Comparison of ENCODE assay signal across 17 cellular contexts in the genomic region with DNA sequence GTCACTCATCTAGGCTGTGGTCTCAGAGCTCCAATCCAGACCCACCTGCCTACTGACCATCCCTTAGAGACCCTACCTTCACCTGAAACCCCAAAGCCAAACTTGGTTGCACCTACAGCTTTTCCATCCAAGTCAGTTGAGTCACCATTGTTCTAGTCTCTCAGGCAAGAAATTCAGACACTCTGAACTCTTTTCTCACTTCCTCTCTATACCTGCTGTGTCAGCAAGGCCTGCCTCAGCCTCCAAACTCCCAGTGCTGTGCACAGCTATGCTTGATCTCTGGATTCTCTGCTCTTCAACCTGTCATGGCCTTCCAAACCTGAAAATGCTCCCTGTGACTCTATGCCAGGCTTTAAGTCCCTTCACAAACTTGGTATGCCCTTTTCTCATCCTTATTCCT.
"Had no signal": no experiment of that assay in that cellular context is flagged by ENCODE, and none has a peak within 500 bp of the region (broad histone marks: within the 10 kb centered on the region; RNA-seq: fewer than 3 reads in every experiment).

No MANE protein-coding gene starts in this region.

- H3K27ac Mint-ChIP-seq: activated naive CD4-positive, alpha-beta T cell treated with anti-CD3 and anti-CD28 coated beads, Interleukin-2, amount 10 ng/mL, durations not matched to agents 7 days and 5 days; nephron had no signal

- H3K27me3 ChIP-seq: adrenal gland, colonic mucosa, heart left ventricle, pancreas, tibial artery had no signal

- H3K27me3 Mint-ChIP-seq: activated naive CD4-positive, alpha-beta T cell treated with anti-CD3 and anti-CD28 coated beads, Interleukin-2, amount 10 ng/mL, durations not matched to agents 7 days and 5 days had no signal

- H3K27ac ChIP-seq: adrenal gland, colonic mucosa, heart left ventricle, pancreas, tibial artery, VCaP had no signal

- ATAC-seq: heart left ventricle, left lobe of liver, pancreas had no signal

- H3K9me3 ChIP-seq: adrenal gland, colonic mucosa, heart left ventricle, pancreas, tibial artery had no signal

- H3K36me3 Mint-ChIP-seq: activated naive CD4-positive, alpha-beta T cell treated with anti-CD3 and anti-CD28 coated beads, Interleukin-2, amount 10 ng/mL, durations not matched to agents 7 days and 5 days had no signal

- H3K4me1 Mint-ChIP-seq: activated naive CD4-positive, alpha-beta T cell treated with anti-CD3 and anti-CD28 coated beads, Interleukin-2, amount 10 ng/mL, durations not matched to agents 7 days and 5 days; nephron had no signal

- DNase-seq: activated CD4-positive, alpha-beta T cell treated with anti-CD3 and anti-CD28 coated beads for 48 hours; activated CD8-positive, alpha-beta memory T cell treated with anti-CD3 and anti-CD28 coated beads for 24 hours; activated naive CD4-positive, alpha-beta T cell treated with anti-CD3 and anti-CD28 coated beads, Interleukin-2, amount 10 ng/mL, durations not matched to agents 7 days and 5 days; adrenal gland; colonic mucosa; foreskin melanocyte; heart left ventricle; mammary epithelial cell; pancreas; retina; stimulated activated CD4-positive, alpha-beta T cell treated with anti-CD3 and anti-CD28 coated beads, Interleukin-15, amount 100 ng/mL, for 24 hours; stimulated activated CD4-positive, alpha-beta T cell treated with anti-CD3 and anti-CD28 coated beads, Interleukin-4, amount 100 ng/mL, for 4 hours; T1000; tibial artery had no signal

- H3K4me3 ChIP-seq: adrenal gland, colonic mucosa, heart left ventricle, pancreas, tibial artery had no signal

- H3K4me1 ChIP-seq: adrenal gland, colonic mucosa, heart left ventricle, pancreas had no signal

- H3K36me3 ChIP-seq: adrenal gland, colonic mucosa, pancreas, tibial artery had no signal

- H3K9me3 Mint-ChIP-seq: activated naive CD4-positive, alpha-beta T cell treated with anti-CD3 and anti-CD28 coated beads, Interleukin-2, amount 10 ng/mL, durations not matched to agents 7 days and 5 days; nephron had no signal

- H3K4me3 Mint-ChIP-seq: activated naive CD4-positive, alpha-beta T cell treated with anti-CD3 and anti-CD28 coated beads, Interleukin-2, amount 10 ng/mL, durations not matched to agents 7 days and 5 days; nephron had no signal
